9 cellular contexts compared by ENCODE assay signal in genomic region chr20:2468581-2469407, GRCh38. TPM values are rescaled to one million over a fixed set of nuclear protein-coding genes. Genes with fewer than 3 reads are reported as not detected.
DNase-seq lines count a peak whose midpoint lies in the region; ATAC-seq and TF ChIP-seq lines count a peak whose summit lies in the region.
"Had no signal": no experiment of that assay in that cellular context is flagged by ENCODE, and none has a peak within 500 bp of the region (broad histone marks: within the 10 kb centered on the region; RNA-seq: fewer than 3 reads in every experiment).

No MANE protein-coding gene starts in this region.

- DNase-seq in Calu3, result no peak
- no peak for DNase-seq in NB4 (ENCODE audit: low read depth)
- DNase-seq in pons (ENCODE audit: low spot score), result no peak
- DNase-seq in head of caudate nucleus, result no peak
- DNase-seq: NCI-H446 treated with DMSO at 0.1 percent for 48 hours had no signal

- intact Hi-C loops in Calu3 (cut with micrococcal nuclease; ENCODE audit: unreplicated experiment), result no loop called here
- intact Hi-C loops in head of caudate nucleus (cut with DNase I), result no loop called here

- CTCF ChIA-PET in Calu3 (lab: Charles Lee), result no interaction called here

- H3K4me1 Mint-ChIP-seq in Calu3 (ENCODE audit: low read depth, unreplicated experiment), result peaks cover 28% of the 10 kb centered on the region
- peaks cover 35% of the 10 kb centered on the region for H3K4me1 Mint-ChIP-seq in nephron

- peaks cover 34 to 37% of the 10 kb centered on the region in 2 donors for H3K36me3 ChIP-seq in duodenal mucosa (ENCODE audit: control insufficient read depth in 1 of 2, insufficient read depth in 2 of 2, low read length in 2 of 2)

- H3K4me3 ChIP-seq in NB4 (ENCODE audit: low read depth, low read length), result peak overlapping the region; percentile 98
- H3K4me3 ChIP-seq in duodenal mucosa (ENCODE audit: low read depth in 1 of 2, low read length in 2 of 2), result peak overlapping the region; percentile 24 to 82

- peak overlapping the region; percentile 95 for H3K4me3 Mint-ChIP-seq in Calu3 (ENCODE audit: low read depth, unreplicated experiment)
- H3K4me3 Mint-ChIP-seq in nephron, result peak overlapping the region; percentile 99 to 100 (median 99)

- H3K27ac Mint-ChIP-seq in Calu3 (ENCODE audit: unreplicated experiment) (no peak overlapping the region), nephron (peak overlapping the region in 1 of 3 experiments; percentile 99)

- no peaks in the 10 kb centered on the region for H3K27me3 ChIP-seq in duodenal mucosa (ENCODE audit: control insufficient read depth in 1 of 2, insufficient read depth in 2 of 2, low read length in 2 of 2)

- H3K9me3 Mint-ChIP-seq in Calu3 (ENCODE audit: low read depth, unreplicated experiment), result no peaks in the 10 kb centered on the region
- H3K9me3 Mint-ChIP-seq in nephron, result no peaks in the 10 kb centered on the region

- H3K27me3 Mint-ChIP-seq in Calu3 (ENCODE audit: unreplicated experiment) (no peaks in the 10 kb centered on the region), nephron (ENCODE audit: low read depth) (no peaks in the 10 kb centered on the region)

- no peak for TF ChIP-seq POLR2A in NB4 (IDR thresholded peaks at IDR 0.05; ENCODE audit: extremely low read depth, insufficient read length)

- peak overlapping the region; percentile 44 to 89 for H3K9ac ChIP-seq in duodenal mucosa (ENCODE audit: low read depth in 1 of 2, low read length in 2 of 2)

- H3K4me1 ChIP-seq in duodenal mucosa (ENCODE audit: control insufficient read depth in 1 of 2, insufficient read depth in 2 of 2, low read length in 2 of 2), result peaks cover 16 to 21% of the 10 kb centered on the region in 2 donors

- ATAC-seq in GM18867 (IDR thresholded peaks at IDR 0.05; ENCODE audit: unreplicated experiment), result no peak
- ATAC-seq in HG02885 (IDR thresholded peaks at IDR 0.05; ENCODE audit: poor library complexity, unreplicated experiment), result no peak

- BruUV-seq in Calu3 (replicated peaks; lab: Mats Ljungman, UMichigan), result no TSS peak

- H3K9me3 ChIP-seq in duodenal mucosa (ENCODE audit: control insufficient read depth in 1 of 2, low read length in 2 of 2), result no peaks in the 10 kb centered on the region

- no peak for TF ChIP-seq CTCF in Calu3 (IDR thresholded peaks at IDR 0.05; ENCODE audit: unreplicated experiment)
- no peak for TF ChIP-seq CTCF in NB4 (IDR thresholded peaks at IDR 0.05; ENCODE audit: low read depth, low read length)
- no peak for TF ChIP-seq CTCF in nephron (IDR thresholded peaks at IDR 0.05; ENCODE audit: unreplicated experiment in 3 of 3)

- no peak overlapping the region for H3K27ac ChIP-seq in duodenal mucosa (ENCODE audit: low read depth, low read length)

- H3K36me3 Mint-ChIP-seq in Calu3 (ENCODE audit: insufficient read depth, unreplicated experiment) (peaks cover 66% of the 10 kb centered on the region), nephron (ENCODE audit: low read depth) (peaks cover 59% of the 10 kb centered on the region)

RNA-seq across cellular contexts. Expression of gene SNRPB, which starts 1.8 kb away (rescaled TPM):
- total RNA-seq in Calu3 (2022), result 208 and 215 TPM in 2 replicates

RNA-seq across cellular contexts. Expression of gene ZNF343, which starts 39.9 kb away (rescaled TPM):
- total RNA-seq in Calu3 (2022), result 6.5 and 6.8 TPM in 2 replicates
